ENCODE assay signal across 1 cellular context in the genomic region with DNA sequence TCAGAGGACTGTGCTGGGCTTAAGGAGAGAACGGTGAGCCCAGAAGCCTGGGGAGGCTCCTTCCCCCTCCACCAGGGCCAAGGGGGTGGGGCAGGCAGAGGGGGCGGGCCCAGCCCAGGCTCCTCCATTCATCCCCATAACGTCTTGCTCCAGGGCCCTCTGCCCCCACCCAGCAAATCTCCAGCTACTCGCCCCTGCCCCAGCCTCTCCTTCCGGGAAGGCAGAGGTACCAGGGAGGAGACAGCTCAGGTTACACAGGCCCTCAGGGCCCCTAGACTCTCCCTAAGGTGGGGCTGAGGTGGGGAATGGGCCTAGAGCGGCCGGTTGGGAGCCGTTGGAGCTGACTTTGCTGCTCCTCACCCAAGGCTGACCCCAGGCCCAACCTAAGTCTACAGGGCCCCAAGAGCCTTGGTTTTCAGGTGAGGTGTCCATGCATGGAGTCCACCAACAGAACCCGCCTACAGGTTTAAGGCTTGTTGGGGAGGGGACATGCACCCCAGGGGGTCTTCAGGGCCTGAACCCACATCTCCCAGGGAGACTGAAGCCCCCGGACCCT.
TF ChIP-seq lines count a peak whose summit lies in the region.

No MANE protein-coding gene starts in this region.

TF ChIP-seq in HepG2, 621 proteins besides CTCF, POLR2A, EP300 and RAD21 (continued from another document):
- TF ChIP-seq, protein P1, sequence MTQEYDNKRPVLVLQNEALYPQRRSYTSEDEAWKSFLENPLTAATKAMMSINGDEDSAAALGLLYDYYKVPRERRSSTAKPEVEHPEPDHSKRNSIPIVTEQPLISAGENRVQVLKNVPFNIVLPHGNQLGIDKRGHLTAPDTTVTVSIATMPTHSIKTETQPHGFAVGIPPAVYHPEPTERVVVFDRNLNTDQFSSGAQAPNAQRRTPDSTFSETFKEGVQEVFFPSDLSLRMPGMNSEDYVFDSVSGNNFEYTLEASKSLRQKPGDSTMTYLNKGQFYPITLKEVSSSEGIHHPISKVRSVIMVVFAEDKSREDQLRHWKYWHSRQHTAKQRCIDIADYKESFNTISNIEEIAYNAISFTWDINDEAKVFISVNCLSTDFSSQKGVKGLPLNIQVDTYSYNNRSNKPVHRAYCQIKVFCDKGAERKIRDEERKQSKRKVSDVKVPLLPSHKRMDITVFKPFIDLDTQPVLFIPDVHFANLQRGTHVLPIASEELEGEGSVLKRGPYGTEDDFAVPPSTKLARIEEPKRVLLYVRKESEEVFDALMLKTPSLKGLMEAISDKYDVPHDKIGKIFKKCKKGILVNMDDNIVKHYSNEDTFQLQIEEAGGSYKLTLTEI (CRISPR knock-in tag; conservative IDR thresholded peaks at IDR 0.05) = no peak
